26 cellular contexts compared by ENCODE assay signal in genomic region chr2:57558312-57558711, GRCh38.
"Had no signal": no experiment of that assay in that cellular context is flagged by ENCODE, and none has a peak within 500 bp of the region (broad histone marks: within the 10 kb centered on the region; RNA-seq: fewer than 3 reads in every experiment).

No MANE protein-coding gene starts in this region.

- H3K27ac ChIP-seq: colonic mucosa, epithelial cell of prostate, esophagus squamous epithelium, gastrocnemius medialis, heart right ventricle, left lung, lower lobe of right lung had no signal

- ATAC-seq: effector memory CD8-positive, alpha-beta T cell; esophagus mucosa; gastrocnemius medialis; heart right ventricle; left cardiac atrium; left lung; left ventricle myocardium superior; lower lobe of right lung; mucosa of descending colon had no signal

- H3K9me3 ChIP-seq: colonic mucosa, esophagus squamous epithelium, gastrocnemius medialis, lower lobe of right lung, mucosa of descending colon had no signal

- H3K36me3 ChIP-seq: colonic mucosa, esophagus squamous epithelium, gastrocnemius medialis, heart right ventricle, left lung, lower lobe of right lung had no signal

- FAIRE-seq: endometrium, islet of Langerhans, keratinocyte had no signal

- H3K27me3 ChIP-seq: colonic mucosa, esophagus squamous epithelium, gastrocnemius medialis, heart right ventricle, left lung had no signal

- DNase-seq: colonic mucosa; cortex of kidney; effector CD8-positive, alpha-beta T cell; effector memory CD8-positive, alpha-beta T cell; endodermal cell; erythroblast; esophagus squamous epithelium; foreskin fibroblast; foreskin melanocyte; gastrocnemius medialis; glutamatergic neuron; head of caudate nucleus; heart right ventricle; hippocampal formation; left cardiac atrium; left lung; left ventricle myocardium superior; lower lobe of right lung; mesenchymal stem cell; mucosa of descending colon; naive B cell had no signal

- H3K4me1 ChIP-seq: colonic mucosa, esophagus squamous epithelium, gastrocnemius medialis, heart right ventricle, left lung, lower lobe of right lung had no signal

- H3K4me3 ChIP-seq: colonic mucosa, esophagus squamous epithelium, gastrocnemius medialis, heart right ventricle, left lung, lower lobe of right lung, mucosa of descending colon had no signal
